ENCODE assay signal across 32 cellular contexts in the genomic region with DNA sequence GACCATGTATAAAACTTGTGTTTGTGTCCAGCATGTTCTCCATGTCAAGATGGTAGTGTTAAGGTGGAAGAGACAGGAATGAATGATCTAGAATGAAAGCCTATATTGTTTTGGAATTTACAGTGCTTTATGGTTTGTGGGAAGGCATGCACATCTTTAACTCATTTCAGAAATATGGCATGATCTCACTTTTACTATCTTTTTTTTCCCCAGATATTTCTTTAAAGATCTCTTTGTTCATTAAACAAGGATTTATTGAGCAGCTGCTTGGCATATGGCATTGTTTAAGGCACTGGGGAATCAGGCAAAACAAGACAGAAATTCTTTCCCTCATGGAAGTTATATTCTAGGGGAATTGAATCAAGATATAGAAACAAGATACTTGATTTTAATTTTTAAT.
"Had no signal": no experiment of that assay in that cellular context is flagged by ENCODE, and none has a peak within 500 bp of the region (broad histone marks: within the 10 kb centered on the region; RNA-seq: fewer than 3 reads in every experiment).

No MANE protein-coding gene starts in this region.

- H3K36me3 ChIP-seq: colonic mucosa, vagina had no signal

- H3K9me3 ChIP-seq: colonic mucosa, esophagus muscularis mucosa, left lung, testis, vagina had no signal

- H3K4me1 Mint-ChIP-seq: activated B cell treated with CpG ODN at 0.5 μM for 24 hours; activated CD4-positive, alpha-beta T cell treated with anti-CD3 and anti-CD28 coated beads for 36 hours; activated T-helper 17 cell treated with anti-CD3 and anti-CD28 coated beads, Interleukin-2, amount 50 U/mL, for 72 hours; naive B cell; stimulated activated naive B cell treated with anti-CD40 and anti-IgM and Interleukin-4, amounts not matched to agents 10 μg/mL and 1 μg/mL and 100 μg/mL, for 72 hours had no signal

- H3K4me1 ChIP-seq: colonic mucosa, esophagus muscularis mucosa, left lung, testis, vagina had no signal

- H3K4me3 ChIP-seq: colonic mucosa, dorsolateral prefrontal cortex, esophagus muscularis mucosa, hepatocyte, left lung, lung, smooth muscle cell, testis, vagina had no signal

- H3K4me3 Mint-ChIP-seq: activated B cell treated with CpG ODN at 0.5 μM for 24 hours; activated CD4-positive, alpha-beta T cell treated with anti-CD3 and anti-CD28 coated beads for 36 hours; activated naive CD8-positive, alpha-beta T cell; activated T-cell treated with anti-CD3 and anti-CD28 coated beads, Interleukin-2, amount 50 U/mL, for 24 hours; activated T-helper 17 cell treated with anti-CD3 and anti-CD28 coated beads, Interleukin-2, amount 50 U/mL, for 72 hours; effector memory CD8-positive, alpha-beta T cell; naive B cell; stimulated activated naive B cell treated with anti-CD40 and anti-IgM and Interleukin-4, amounts not matched to agents 10 μg/mL and 1 μg/mL and 100 μg/mL, for 72 hours had no signal

- H3K27ac Mint-ChIP-seq: activated B cell treated with CpG ODN at 0.5 μM for 24 hours; activated CD4-positive, alpha-beta T cell treated with anti-CD3 and anti-CD28 coated beads for 36 hours; activated naive CD8-positive, alpha-beta T cell; activated T-cell treated with anti-CD3 and anti-CD28 coated beads, Interleukin-2, amount 50 U/mL, for 24 hours; activated T-helper 17 cell treated with anti-CD3 and anti-CD28 coated beads, Interleukin-2, amount 50 U/mL, for 72 hours; effector memory CD8-positive, alpha-beta T cell; stimulated activated naive B cell treated with anti-CD40 and anti-IgM and Interleukin-4, amounts not matched to agents 10 μg/mL and 1 μg/mL and 100 μg/mL, for 72 hours had no signal

- H3K9me3 Mint-ChIP-seq: activated B cell treated with CpG ODN at 0.5 μM for 24 hours; activated T-cell treated with anti-CD3 and anti-CD28 coated beads, Interleukin-2, amount 50 U/mL, for 24 hours; activated T-helper 17 cell treated with anti-CD3 and anti-CD28 coated beads, Interleukin-2, amount 50 U/mL, for 72 hours; effector memory CD8-positive, alpha-beta T cell; naive B cell had no signal

- DNase-seq: activated B cell treated with CpG ODN at 0.5 μM for 24 hours; activated CD4-positive, alpha-beta T cell treated with anti-CD3 and anti-CD28 coated beads for 36 hours; activated CD4-positive, alpha-beta T cell treated with anti-CD3 and anti-CD28 coated beads, Interleukin-2, amount 50 U/mL, for 4 hours; activated CD8-positive, alpha-beta memory T cell treated with anti-CD3 and anti-CD28 coated beads for 24 hours; activated CD8-positive, alpha-beta memory T cell treated with anti-CD3 and anti-CD28 coated beads, Interleukin-2, amount 50 U/mL, for 4 hours; activated naive CD4-positive, alpha-beta T cell; activated T-cell treated with anti-CD3 and anti-CD28 coated beads, Interleukin-2, amount 50 U/mL, for 24 hours; amygdala; colonic mucosa; dorsolateral prefrontal cortex; effector memory CD8-positive, alpha-beta T cell; kidney glomerular epithelial cell; left lung; naive B cell; nucleus accumbens; stimulated activated CD4-positive, alpha-beta T cell treated with anti-CD3 and anti-CD28 coated beads, Interleukin-15, amount 100 ng/mL, for 24 hours; stimulated activated CD4-positive, alpha-beta T cell treated with anti-CD3 and anti-CD28 coated beads, Interleukin-2, amount 100 ng/mL, for 48 hours; stimulated activated CD8-positive, alpha-beta memory T cell treated with anti-CD3 and anti-CD28 coated beads, Interleukin-4, amount 100 ng/mL, for 48 hours; stimulated activated naive B cell treated with anti-CD40 and anti-IgM and Interleukin-4, amounts not matched to agents 10 μg/mL and 1 μg/mL and 100 μg/mL, for 72 hours; T1000; testis; trophoblast cell had no signal

- FAIRE-seq: bronchial epithelial cell, endothelial cell of umbilical vein had no signal

- H3K27me3 ChIP-seq: colonic mucosa, dorsolateral prefrontal cortex, esophagus muscularis mucosa, hepatocyte, left lung, testis, vagina had no signal

- H3K27ac ChIP-seq: colonic mucosa, esophagus muscularis mucosa, hepatocyte, left lung, testis, vagina had no signal

- ATAC-seq: activated CD4-positive, alpha-beta T cell treated with anti-CD3 and anti-CD28 coated beads for 36 hours; activated T-helper 17 cell treated with anti-CD3 and anti-CD28 coated beads, Interleukin-2, amount 50 U/mL, for 72 hours; effector memory CD8-positive, alpha-beta T cell; left lung; sciatic nerve; stimulated activated naive B cell treated with anti-CD40 and anti-IgM and Interleukin-4, amounts not matched to agents 10 μg/mL and 1 μg/mL and 100 μg/mL, for 72 hours had no signal

- H3K27me3 Mint-ChIP-seq: activated B cell treated with CpG ODN at 0.5 μM for 24 hours; activated CD4-positive, alpha-beta T cell treated with anti-CD3 and anti-CD28 coated beads for 36 hours; activated naive CD8-positive, alpha-beta T cell; activated T-cell treated with anti-CD3 and anti-CD28 coated beads, Interleukin-2, amount 50 U/mL, for 24 hours; activated T-helper 17 cell treated with anti-CD3 and anti-CD28 coated beads, Interleukin-2, amount 50 U/mL, for 72 hours; effector memory CD8-positive, alpha-beta T cell; naive B cell; stimulated activated naive B cell treated with anti-CD40 and anti-IgM and Interleukin-4, amounts not matched to agents 10 μg/mL and 1 μg/mL and 100 μg/mL, for 72 hours had no signal
